In the genomic region with DNA sequence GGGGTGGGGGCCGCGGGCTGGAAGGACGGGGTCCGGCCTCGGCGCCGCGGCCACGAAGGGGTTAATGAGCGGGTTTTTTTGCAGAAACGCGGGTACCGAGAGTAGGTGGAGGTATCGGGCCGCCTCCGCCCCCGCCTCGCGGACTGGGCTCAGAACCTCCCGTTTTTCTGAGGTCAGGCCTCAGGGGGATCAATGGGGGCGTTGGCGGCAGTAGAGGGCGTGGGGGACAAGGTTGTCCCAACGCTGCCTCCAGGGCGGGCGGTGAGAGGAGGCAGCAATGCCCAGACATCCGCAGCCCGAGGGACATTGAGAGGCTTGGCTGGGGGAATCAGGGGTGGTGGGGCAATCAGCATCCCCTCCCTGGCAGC, we compare ENCODE assay signal across 4 cellular contexts.
TF ChIP-seq lines count a peak whose summit lies in the region.

No MANE protein-coding gene starts in this region.

TF ChIP-seq in SK-N-SH, 30 proteins besides CTCF, POLR2A, EP300 and RAD21 (continued from another document and continues in another):
- TF ChIP-seq GATA2 (CRISPR knock-in tag; IDR thresholded peaks at IDR 0.05): no peak
- TF ChIP-seq ELF1 (IDR thresholded peaks at IDR 0.05): no peak
- TF ChIP-seq TAF1 (IDR thresholded peaks at IDR 0.05; ENCODE audit: borderline replicate concordance, low read depth, low read length): no peak
- no peak for TF ChIP-seq FOXJ3 (CRISPR knock-in tag; IDR thresholded peaks at IDR 0.05)
- no peak for TF ChIP-seq YY1 (IDR thresholded peaks at IDR 0.05; ENCODE audit: low read depth)
- no peak for TF ChIP-seq MEF2A (IDR thresholded peaks at IDR 0.05; ENCODE audit: borderline replicate concordance, low read depth)
- no peak for TF ChIP-seq RCOR1 (IDR thresholded peaks at IDR 0.05; ENCODE audit: low read length)
- TF ChIP-seq EZH2phosphoT487 (IDR thresholded peaks at IDR 0.05; ENCODE audit: borderline replicate concordance, low read depth): no peak
- no peak for TF ChIP-seq SIN3A (IDR thresholded peaks at IDR 0.05; ENCODE audit: borderline replicate concordance, low read depth, low read length)
- no peak for TF ChIP-seq PBX3 (IDR thresholded peaks at IDR 0.05)
- TF ChIP-seq USF1 (IDR thresholded peaks at IDR 0.05; ENCODE audit: borderline replicate concordance, low read depth): no peak

TF ChIP-seq in SK-N-SH treated with all-trans-retinoic acid at 6 μM for 48 hours, 23 proteins besides CTCF, POLR2A, EP300 and RAD21 (continues in another document):
- TF ChIP-seq TSHZ2 (CRISPR knock-in tag; IDR thresholded peaks at IDR 0.05): no peak
- TF ChIP-seq ZNF8 (CRISPR knock-in tag; IDR thresholded peaks at IDR 0.05): no peak
- TF ChIP-seq TOX (CRISPR knock-in tag; IDR thresholded peaks at IDR 0.05; ENCODE audit: borderline replicate concordance): no peak
- TF ChIP-seq, protein P1, sequence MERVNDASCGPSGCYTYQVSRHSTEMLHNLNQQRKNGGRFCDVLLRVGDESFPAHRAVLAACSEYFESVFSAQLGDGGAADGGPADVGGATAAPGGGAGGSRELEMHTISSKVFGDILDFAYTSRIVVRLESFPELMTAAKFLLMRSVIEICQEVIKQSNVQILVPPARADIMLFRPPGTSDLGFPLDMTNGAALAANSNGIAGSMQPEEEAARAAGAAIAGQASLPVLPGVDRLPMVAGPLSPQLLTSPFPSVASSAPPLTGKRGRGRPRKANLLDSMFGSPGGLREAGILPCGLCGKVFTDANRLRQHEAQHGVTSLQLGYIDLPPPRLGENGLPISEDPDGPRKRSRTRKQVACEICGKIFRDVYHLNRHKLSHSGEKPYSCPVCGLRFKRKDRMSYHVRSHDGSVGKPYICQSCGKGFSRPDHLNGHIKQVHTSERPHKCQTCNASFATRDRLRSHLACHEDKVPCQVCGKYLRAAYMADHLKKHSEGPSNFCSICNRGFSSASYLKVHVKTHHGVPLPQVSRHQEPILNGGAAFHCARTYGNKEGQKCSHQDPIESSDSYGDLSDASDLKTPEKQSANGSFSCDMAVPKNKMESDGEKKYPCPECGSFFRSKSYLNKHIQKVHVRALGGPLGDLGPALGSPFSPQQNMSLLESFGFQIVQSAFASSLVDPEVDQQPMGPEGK (CRISPR knock-in tag; IDR thresholded peaks at IDR 0.05; ENCODE audit: borderline replicate concordance): no peak
- no peak for TF ChIP-seq ZNF565 (CRISPR knock-in tag; conservative IDR thresholded peaks at IDR 0.05; ENCODE audit: low read depth)
- TF ChIP-seq GLIS3 (CRISPR knock-in tag; IDR thresholded peaks at IDR 0.05): no peak
- TF ChIP-seq CSDC2 (CRISPR knock-in tag; IDR thresholded peaks at IDR 0.05): no peak
- no peak for TF ChIP-seq ZC3H10 (CRISPR knock-in tag; IDR thresholded peaks at IDR 0.05)
- no peak for TF ChIP-seq ARNTL (CRISPR knock-in tag; IDR thresholded peaks at IDR 0.05; ENCODE audit: borderline replicate concordance, low read depth)
- TF ChIP-seq ZFP3 (CRISPR knock-in tag; IDR thresholded peaks at IDR 0.05): no peak
- no peak for TF ChIP-seq ZNF70 (CRISPR knock-in tag; IDR thresholded peaks at IDR 0.05)
- no peak for TF ChIP-seq BACH2 (CRISPR knock-in tag; IDR thresholded peaks at IDR 0.05; ENCODE audit: borderline replicate concordance)

TF ChIP-seq in K562, 482 proteins besides CTCF, POLR2A, EP300 and RAD21 (continued from another document and continues in another):
- TF ChIP-seq MGA (IDR thresholded peaks at IDR 0.05) (no peak), TARDBP (IDR thresholded peaks at IDR 0.05) (no peak), PCBP2 (IDR thresholded peaks at IDR 0.05; ENCODE audit: low read depth, low read length, poor library complexity, severe bottlenecking) (no peak), SLC30A9 (CRISPR knock-in tag; IDR thresholded peaks at IDR 0.05) (no peak), FOXA1 (IDR thresholded peaks at IDR 0.05; ENCODE audit: borderline replicate concordance) (no peak)

TF ChIP-seq in liver, 16 proteins besides CTCF, POLR2A, EP300 and RAD21 (continued from another document):
- TF ChIP-seq FOXA1 (IDR thresholded peaks at IDR 0.05): no peak
- no peak for TF ChIP-seq TAF1 (conservative IDR thresholded peaks at IDR 0.05)
- no peak for TF ChIP-seq REST (IDR thresholded peaks at IDR 0.05)
- no peak for TF ChIP-seq EGR1 (IDR thresholded peaks at IDR 0.05; ENCODE audit: low read depth in 2 of 2)
- TF ChIP-seq, protein P2, sequence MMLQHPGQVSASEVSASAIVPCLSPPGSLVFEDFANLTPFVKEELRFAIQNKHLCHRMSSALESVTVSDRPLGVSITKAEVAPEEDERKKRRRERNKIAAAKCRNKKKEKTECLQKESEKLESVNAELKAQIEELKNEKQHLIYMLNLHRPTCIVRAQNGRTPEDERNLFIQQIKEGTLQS (IDR thresholded peaks at IDR 0.05): no peak
- no peak for TF ChIP-seq FOXA2 (IDR thresholded peaks at IDR 0.05)
- TF ChIP-seq JUND (IDR thresholded peaks at IDR 0.05): no peak
- no peak for TF ChIP-seq ZBTB33 (IDR thresholded peaks at IDR 0.05)
- no peak for TF ChIP-seq RXRA (IDR thresholded peaks at IDR 0.05)
- TF ChIP-seq YY1 (IDR thresholded peaks at IDR 0.05): no peak
- TF ChIP-seq MAX (IDR thresholded peaks at IDR 0.05): no peak
- TF ChIP-seq SP1 (IDR thresholded peaks at IDR 0.05): no peak
